ENCODE assay signal across 9 cellular contexts in genomic region chr2:104872866-104873688, GRCh38. TPM values are rescaled to one million over a fixed set of nuclear protein-coding genes. Genes with fewer than 3 reads are reported as not detected.
DNase-seq lines count a peak whose midpoint lies in the region; ATAC-seq lines count a peak whose summit lies in the region.
"Had no signal": no experiment of that assay in that cellular context is flagged by ENCODE, and none has a peak within 500 bp of the region (broad histone marks: within the 10 kb centered on the region; RNA-seq: fewer than 3 reads in every experiment).

No MANE protein-coding gene starts in this region.

- peak; percentile 90 for ATAC-seq in GM21390 (IDR thresholded peaks at IDR 0.05; ENCODE audit: unreplicated experiment)
- peak; percentile 69 for ATAC-seq in stimulated activated naive CD8-positive, alpha-beta T cell treated with anti-CD3 and anti-CD28 coated beads, Interleukin-15, Interleukin-2, amounts not matched to agents 100 U/mL and 50 U/mL, for 24 hours

- DNase-seq in NCI-H1436 (lab: John Stamatoyannopoulos, UW) (peak; percentile 47), NCI-H1436 treated with DMSO at 0.1 percent for 48 hours (lab: John Stamatoyannopoulos, UW) (no peak), HUDEP-2 (lab: John Stamatoyannopoulos, UW; ENCODE audit: unreplicated experiment in 76 of 76) (peak in 55 of 76 experiments; percentile 3 to 66 (median 35)), SK-N-DZ (ENCODE audit: low spot score) (peak; percentile 38), ecto neural progenitor cell (ENCODE audit: low spot score) (peak; percentile 83), medulla oblongata (ENCODE audit: extremely low spot score) (peak; percentile 97)
- peak; percentile 54 for DNase-seq in stimulated activated naive CD8-positive, alpha-beta T cell treated with anti-CD3 and anti-CD28 coated beads, Interleukin-15, Interleukin-2, amounts not matched to agents 100 U/mL and 50 U/mL, for 24 hours

RNA-seq across cellular contexts. Expression of gene POU3F3, which starts 19.2 kb away (rescaled TPM):
- polyA plus RNA-seq in SK-N-DZ (2014; cell fraction: cytosol; rRNA removed): 0.19 TPM in 1 of 2 replicates, not detected in the other
- 0.26 TPM in 1 of 2 replicates, not detected in the other for polyA plus RNA-seq in SK-N-DZ (2014; cell fraction: nucleus; rRNA removed)
- polyA plus RNA-seq: CD4-positive, CD25-positive, alpha-beta regulatory T cell had no signal
